ENCODE assay signal across 23 cellular contexts in the genomic region with DNA sequence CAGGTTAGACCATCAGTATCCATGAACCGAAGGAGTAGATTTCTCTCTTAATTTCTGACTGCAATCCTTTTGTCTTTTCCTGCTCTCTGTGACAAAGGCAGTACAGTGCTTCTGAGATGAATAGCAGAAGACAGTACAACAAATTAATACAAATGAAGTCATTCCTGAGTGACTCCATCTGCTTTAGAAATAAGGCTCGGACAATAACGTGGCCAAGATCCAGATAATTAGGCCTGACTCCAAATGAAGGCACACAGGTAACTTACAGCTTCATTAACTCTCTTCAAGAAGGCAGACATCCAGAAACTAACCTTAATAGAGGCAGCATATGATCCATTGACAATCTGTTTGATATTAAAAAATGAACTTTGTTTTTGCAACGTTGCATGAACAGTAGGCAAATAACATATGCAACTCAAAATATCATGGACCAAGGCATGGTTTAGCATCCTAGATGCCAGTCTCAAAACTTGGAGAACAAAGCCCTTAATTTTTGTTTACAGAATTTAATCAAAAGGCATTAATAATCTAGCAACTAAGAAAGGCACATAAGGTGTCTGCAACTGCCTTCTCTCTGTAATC.
"Had no signal": no experiment of that assay in that cellular context is flagged by ENCODE, and none has a peak within 500 bp of the region (broad histone marks: within the 10 kb centered on the region; RNA-seq: fewer than 3 reads in every experiment).

No MANE protein-coding gene starts in this region.

- H3K4me1 Mint-ChIP-seq: endodermal cell; naive B cell; nephron; stimulated activated effector memory CD8-positive, alpha-beta T cell treated with anti-CD3 and anti-CD28 coated beads, Interleukin-12 subunit alpha, Interleukin-12 subunit beta, amount 100 ng/mL, for 72 hours had no signal

- H3K9me3 Mint-ChIP-seq: naive B cell, nephron, type B pancreatic cell had no signal

- DNase-seq: effector CD4-positive, alpha-beta T cell; endodermal cell; erythroblast; foreskin keratinocyte; heart left ventricle; hippocampal formation; left colon; left ventricle myocardium superior; mesenchymal stem cell; naive B cell; occipital lobe; pancreas; right cardiac atrium; stimulated activated CD4-positive, alpha-beta T cell treated with anti-CD3 and anti-CD28 coated beads, Interleukin-2, amount 100 ng/mL, for 48 hours; stimulated activated CD8-positive, alpha-beta memory T cell treated with anti-CD3 and anti-CD28 coated beads, Interleukin-4, amount 100 ng/mL, for 48 hours; stimulated activated naive CD8-positive, alpha-beta T cell treated with anti-CD3 and anti-CD28 coated beads, Interleukin-15, Interleukin-2, amounts not matched to agents 100 U/mL and 50 U/mL, for 24 hours; thyroid gland had no signal

- H3K27ac Mint-ChIP-seq: endodermal cell; naive B cell; nephron; progenitor cell of endocrine pancreas; stimulated activated effector memory CD8-positive, alpha-beta T cell treated with anti-CD3 and anti-CD28 coated beads, Interleukin-12 subunit alpha, Interleukin-12 subunit beta, amount 100 ng/mL, for 72 hours; type B pancreatic cell had no signal

- H3K36me3 Mint-ChIP-seq: naive B cell; stimulated activated effector memory CD8-positive, alpha-beta T cell treated with anti-CD3 and anti-CD28 coated beads, Interleukin-12 subunit alpha, Interleukin-12 subunit beta, amount 100 ng/mL, for 72 hours; type B pancreatic cell had no signal

- FAIRE-seq: endothelial cell of umbilical vein, pancreas, urothelium cell line had no signal

- H3K27me3 Mint-ChIP-seq: naive B cell, type B pancreatic cell had no signal

- H3K4me3 Mint-ChIP-seq: endodermal cell; naive B cell; nephron; stimulated activated effector memory CD8-positive, alpha-beta T cell treated with anti-CD3 and anti-CD28 coated beads, Interleukin-12 subunit alpha, Interleukin-12 subunit beta, amount 100 ng/mL, for 72 hours; type B pancreatic cell had no signal
